In the genomic region with DNA sequence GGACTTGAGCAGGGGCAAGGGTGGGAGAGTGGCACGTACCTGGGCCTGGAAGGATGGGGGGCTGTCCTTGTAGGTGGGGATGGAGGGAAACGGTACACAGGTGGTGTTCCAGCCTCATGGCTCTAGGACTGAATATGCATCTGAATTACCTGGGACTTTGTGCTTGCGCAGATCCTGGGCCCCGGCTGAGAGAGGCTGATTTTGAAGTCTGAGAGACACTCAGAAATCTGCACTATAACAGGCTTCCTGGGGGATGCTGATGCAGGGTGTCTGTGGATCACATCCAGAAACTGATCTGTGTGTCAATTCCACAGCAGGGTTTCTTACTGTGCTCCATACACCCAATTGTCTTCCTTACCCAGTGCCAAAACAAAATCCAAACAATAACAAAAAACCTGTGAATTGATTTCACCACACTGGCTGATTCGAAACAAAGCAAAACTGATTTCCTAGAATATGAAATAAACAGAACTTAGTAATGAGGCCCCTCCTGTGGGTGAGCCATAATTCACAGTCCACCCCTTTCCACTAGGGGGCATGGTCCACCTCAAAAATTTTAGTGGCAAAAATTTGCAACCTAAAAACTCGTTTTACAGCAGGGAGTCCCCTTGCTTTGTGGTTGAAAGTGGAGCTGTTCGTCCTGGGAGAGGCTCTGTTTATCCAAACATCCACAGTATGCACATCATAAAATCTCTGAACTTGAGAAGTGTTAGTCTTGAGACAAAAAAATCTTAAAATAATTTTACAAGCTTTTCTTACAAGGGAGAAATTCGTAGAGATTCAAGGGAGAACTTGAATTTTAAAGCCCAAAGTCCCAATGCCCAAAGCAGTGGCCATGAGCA, we compare ENCODE assay signal across 8 cellular contexts. TPM values are rescaled to one million over a fixed set of nuclear protein-coding genes. Genes with fewer than 3 reads are reported as not detected.
DNase-seq lines count a peak whose midpoint lies in the region; ATAC-seq, FAIRE-seq and TF ChIP-seq lines count a peak whose summit lies in the region.

No MANE protein-coding gene starts in this region.

- WGBS in HepG2 (ENCODE audit: low lambda C conversion rate) = 61% methylated on average over 6 of the region's 8 CpGs

- H3K4me1 Mint-ChIP-seq in activated CD4-positive, alpha-beta T cell treated with anti-CD3 and anti-CD28 coated beads for 36 hours = peaks cover 11% of the 10 kb centered on the region

- TF ChIP-seq EP300 in HepG2 (IDR thresholded peaks at IDR 0.05; ENCODE audit: low read depth in 2 of 2, low read length in 2 of 2) (no peak), HepG2 (CRISPR knock-in tag; IDR thresholded peaks at IDR 0.05; ENCODE audit: borderline replicate concordance) (no peak)

- no peaks in the 10 kb centered on the region for H3K9me2 ChIP-seq in Karpas-422 (replicated peaks; ENCODE audit: insufficient read depth, low read length)

- no peak for TF ChIP-seq POLR2A in HepG2 (IDR thresholded peaks at IDR 0.05; ENCODE audit: insufficient read depth in 1 of 2, low read depth in 2 of 2, low read length in 2 of 2)

- peak; percentile 82 for ATAC-seq in activated CD4-positive, alpha-beta T cell treated with anti-CD3 and anti-CD28 coated beads for 36 hours
- ATAC-seq in HepG2 = peak; percentile 64
- ATAC-seq in GM21723 (IDR thresholded peaks at IDR 0.05; ENCODE audit: unreplicated experiment) = no peak
- ATAC-seq in GM21576 (IDR thresholded peaks at IDR 0.05; ENCODE audit: unreplicated experiment) = no peak

- peak; percentile 69 for FAIRE-seq in HepG2 (lab: Jason Lieb, UNC)

- POLR2A ChIA-PET in activated CD4-positive, alpha-beta T cell treated with anti-CD3 and anti-CD28 coated beads for 36 hours (lab: Charles Lee) = no interaction called here
- POLR2A ChIA-PET in HepG2 (lab: Yijun Ruan, JAX) = interaction anchor here (0.9 to 3.2 kb wide), 4 partner anchors 10 to 32 kb away, joined by 3 to 43 read pairs (median 8); a partner anchor contains a TSS

- no TSS peak for BruUV-seq in HepG2 (replicated peaks; lab: Mats Ljungman, UMichigan)

- no peak overlapping the region for H3K27ac Mint-ChIP-seq in activated CD4-positive, alpha-beta T cell treated with anti-CD3 and anti-CD28 coated beads for 36 hours

- peaks cover 40% of the 10 kb centered on the region for H3K4me1 ChIP-seq in Karpas-422 (ENCODE audit: low read length)
- peaks cover 44% of the 10 kb centered on the region for H3K4me1 ChIP-seq in HepG2 (ENCODE audit: insufficient read depth, low read length)

- no peaks in the 10 kb centered on the region for H3K9me3 Mint-ChIP-seq in activated CD4-positive, alpha-beta T cell treated with anti-CD3 and anti-CD28 coated beads for 36 hours (ENCODE audit: low read depth)

- TF ChIP-seq RAD21 in HepG2 (CRISPR knock-in tag; IDR thresholded peaks at IDR 0.05) = peak; percentile 81

- peak; percentile 88 for TF ChIP-seq CTCF in choroid plexus epithelial cell (conservative IDR thresholded peaks at IDR 0.05; ENCODE audit: low read depth, low read length)
- TF ChIP-seq CTCF in HepG2 (CRISPR knock-in tag; IDR thresholded peaks at IDR 0.05) = peak; percentile 71

- H3K4me3 Mint-ChIP-seq in activated CD4-positive, alpha-beta T cell treated with anti-CD3 and anti-CD28 coated beads for 36 hours = no peak overlapping the region

- H3K36me3 ChIP-seq in Karpas-422 (ENCODE audit: insufficient read depth, low read length) (no peaks in the 10 kb centered on the region), HepG2 (replicated peaks in 1 of 2; ENCODE audit: control insufficient read depth in 1 of 2, insufficient read depth in 2 of 2, low read length in 2 of 2) (peaks cover 0 to 3% of the 10 kb centered on the region in 2 experiments; a peak in 1 of 5 replicates)

- H3K27ac ChIP-seq in Karpas-422 (ENCODE audit: low read length) = no peak overlapping the region
- no peak overlapping the region for H3K27ac ChIP-seq in HepG2 (ENCODE audit: extremely low read length, insufficient read depth, low read length)

- H2AFZ ChIP-seq in Karpas-422 (ENCODE audit: low read length) (peak overlapping the region; percentile 61; the same call in 1 of the 2 replicates), HepG2 (ENCODE audit: low read length) (no peak overlapping the region)

- CTCF ChIA-PET in activated CD4-positive, alpha-beta T cell treated with anti-CD3 and anti-CD28 coated beads for 36 hours (lab: Charles Lee) = interaction anchor here (0.6 to 5.9 kb wide), 22 partner anchors 10 to 567 kb away, joined by 3 to 64 read pairs (median 5); a partner anchor contains a TSS
- CTCF ChIA-PET in HepG2 (lab: Yijun Ruan, JAX; ENCODE audit: low intra/inter-chr PET ratio, low total read pairs) = interaction anchor here (1.2 to 3.1 kb wide), 4 partner anchors 44 to 92 kb away, joined by 3 to 23 read pairs (median 8); no protein-coding TSS in a partner anchor

- intact Hi-C loops in activated CD4-positive, alpha-beta T cell treated with anti-CD3 and anti-CD28 coated beads for 36 hours (cut with DNase I, micrococcal nuclease) = loop anchor here (1.0 to 5.0 kb wide), 5 partner anchors 44 to 360 kb away; no protein-coding TSS in a partner anchor
- intact Hi-C loops in HepG2 (cut with micrococcal nuclease; ENCODE audit: unreplicated experiment) = loop anchor here (1.0 kb wide), 2 partner anchors 44 to 93 kb away; no protein-coding TSS in a partner anchor

- H3K4me2 ChIP-seq in Karpas-422 (ENCODE audit: low read depth, low read length, poor library complexity, severe bottlenecking) = peak overlapping the region; percentile 42
- H3K4me2 ChIP-seq in HepG2 (ENCODE audit: low read depth, low read length) = no peak overlapping the region

- DNase-seq in Daoy (ENCODE audit: low read depth) = peak; percentile 17
- peak; percentile 87 for DNase-seq in Karpas-422
- peak; percentile 73 for DNase-seq in activated CD4-positive, alpha-beta T cell treated with anti-CD3 and anti-CD28 coated beads for 36 hours
- peak; percentile 79 for DNase-seq in choroid plexus epithelial cell (ENCODE audit: low read depth)
- DNase-seq in HepG2 (ENCODE audit: low spot score) = peak; percentile 54
- peak; percentile 24 for DNase-seq in stimulated activated CD8-positive, alpha-beta memory T cell treated with anti-CD3 and anti-CD28 coated beads, Interleukin-12 subunit alpha, Interleukin-12 subunit beta, amount 100 ng/mL, for 4 hours (ENCODE audit: low read depth)

- H3K27me3 Mint-ChIP-seq in activated CD4-positive, alpha-beta T cell treated with anti-CD3 and anti-CD28 coated beads for 36 hours = peaks cover 4% of the 10 kb centered on the region

- H3K36me3 Mint-ChIP-seq in activated CD4-positive, alpha-beta T cell treated with anti-CD3 and anti-CD28 coated beads for 36 hours (ENCODE audit: low read depth) = no peaks in the 10 kb centered on the region

- H3K9ac ChIP-seq in Karpas-422 (ENCODE audit: low read length) (no peak overlapping the region), HepG2 (ENCODE audit: insufficient read depth, low read depth, low read length) (peak overlapping the region; percentile 14; the same call in 1 of the 2 replicates)

- H3K79me2 ChIP-seq in Karpas-422 (ENCODE audit: low read length) (no peaks in the 10 kb centered on the region), HepG2 (ENCODE audit: insufficient read depth, low read length) (no peaks in the 10 kb centered on the region)

- in situ Hi-C loops in HepG2 (cut with HindIII; ENCODE audit: extremely low pct_ligation_motif_present, low pct_unique_long_range_greater_than_20kb) = loop anchor here (5.0 kb wide), 1 partner anchor 45 kb away; no protein-coding TSS in a partner anchor

- no peaks in the 10 kb centered on the region for H3K9me3 ChIP-seq in Karpas-422 (ENCODE audit: low read length)
- peaks cover 6% of the 10 kb centered on the region; the same call in 1 of the 2 replicates for H3K9me3 ChIP-seq in HepG2 (ENCODE audit: low read length)

- no peaks in the 10 kb centered on the region for H4K20me1 ChIP-seq in Karpas-422 (ENCODE audit: insufficient read depth, low read depth, low read length)
- no peaks in the 10 kb centered on the region for H4K20me1 ChIP-seq in HepG2 (ENCODE audit: insufficient read depth, low read length)

- no peaks in the 10 kb centered on the region for H3K27me3 ChIP-seq in Karpas-422 (ENCODE audit: low read length)
- H3K27me3 ChIP-seq in HepG2 (ENCODE audit: control insufficient read depth in 1 of 2, insufficient read depth in 2 of 2, low read length in 2 of 2) = no peaks in the 10 kb centered on the region

- H3K4me3 ChIP-seq in Karpas-422 (ENCODE audit: low read length) (no peak overlapping the region), choroid plexus epithelial cell (ENCODE audit: low read depth, low read length) (no peak overlapping the region), HepG2 (replicated peaks in 1 of 3; ENCODE audit: insufficient read depth in 1 of 3, low read depth in 2 of 3, low read length in 3 of 3) (no peak overlapping the region)

RNA-seq across cellular contexts. Expression of a gene that starts 32.0 kb away (rescaled TPM):
- 10.7 and 14.1 TPM in 2 replicates for total RNA-seq in Daoy (2014; rRNA removed; shearing (Covaris generic))
- 1.0 and 7.3 TPM in 2 replicates for total RNA-seq in Karpas-422 (2014; rRNA removed; shearing (Covaris generic); ENCODE audit: low replicate concordance)
- 10 to 100 TPM in 1 of 2 experiments, 1 to 10 TPM in 1; 7.7 to 11.7 TPM for total RNA-seq in activated CD4-positive, alpha-beta T cell treated with anti-CD3 and anti-CD28 coated beads for 36 hours
- 30.8 and 32.2 TPM in 2 replicates for total RNA-seq in HepG2 (2016; rRNA removed; fragmentation: Illumina TruSeq; extraction: Trizol)
- 30.5 and 35.2 TPM in 2 replicates for total RNA-seq in HepG2 (2016; cell fraction: cytosol; rRNA removed; fragmentation: Illumina TruSeq; extraction: Trizol; ENCODE audit: low read depth)
- total RNA-seq in HepG2 (2016; cell fraction: insoluble cytoplasmic fraction; rRNA removed; fragmentation: Illumina TruSeq; extraction: Trizol) = 31.2 and 31.8 TPM in 2 replicates
- 30.6 and 31.8 TPM in 2 replicates for total RNA-seq in HepG2 (2016; cell fraction: membrane; rRNA removed; fragmentation: Illumina TruSeq; extraction: Trizol)
- total RNA-seq in HepG2 (2016; cell fraction: nucleus; rRNA removed; fragmentation: Illumina TruSeq; extraction: Trizol) = 49.0 and 52.5 TPM in 2 replicates
- polyA plus RNA-seq in HepG2 (2011; rRNA removed) = 48.6 and 53.3 TPM in 2 replicates
- 22.6 and 33.2 TPM in 2 replicates for polyA plus RNA-seq in HepG2 (2011; cell fraction: cytosol; rRNA removed)
- polyA plus RNA-seq in HepG2 (2011; cell fraction: nucleus; rRNA removed) = 69.6 and 81.2 TPM in 2 replicates
- 47.9 and 50.2 TPM in 2 replicates for polyA plus RNA-seq in HepG2 (2012)
- polyA plus RNA-seq in HepG2 (2016; cell fraction: cytosol; fragmentation: Illumina TruSeq; extraction: Trizol; ENCODE audit: low read depth) = 2.8 and 3.5 TPM in 2 replicates
- polyA plus RNA-seq in HepG2 (2016; cell fraction: insoluble cytoplasmic fraction; fragmentation: Illumina TruSeq; extraction: Trizol; ENCODE audit: low read depth) = 26.3 and 29.3 TPM in 2 replicates
- 8.7 and 10.2 TPM in 2 replicates for polyA plus RNA-seq in HepG2 (2016; cell fraction: membrane; fragmentation: Illumina TruSeq; extraction: Trizol; ENCODE audit: low read depth)
- 65.7 and 69.7 TPM in 2 replicates for polyA plus RNA-seq in HepG2 (2016; cell fraction: nucleus; fragmentation: Illumina TruSeq; extraction: Trizol; ENCODE audit: insufficient read depth, low read depth)
- 15.3 and 18.9 TPM in 2 replicates for polyA minus RNA-seq in HepG2 (2011; rRNA and poly(A)+ RNA removed; ENCODE audit: low replicate concordance)
- polyA minus RNA-seq in HepG2 (2011; cell fraction: cytosol; rRNA and poly(A)+ RNA removed) = 28.0 and 35.3 TPM in 2 replicates
- 157 and 207 TPM in 2 replicates for polyA minus RNA-seq in HepG2 (2011; cell fraction: nucleus; rRNA and poly(A)+ RNA removed)

Comparison
In these comparisons a context has a peak if more than half of its experiments do, and no peak if none do; other contexts are left out.
1. DNase-seq: peak in every context shown above with its lines; median percentile 87 in Karpas-422; 79 in choroid plexus epithelial cell; 73 in activated CD4-positive, alpha-beta T cell treated with anti-CD3 and anti-CD28 coated beads for 36 hours; 54 in HepG2; 24 in stimulated activated CD8-positive, alpha-beta memory T cell treated with anti-CD3 and anti-CD28 coated beads, Interleukin-12 subunit alpha, Interleukin-12 subunit beta, amount 100 ng/mL, for 4 hours; 17 in Daoy.
2. ATAC-seq: peak in activated CD4-positive, alpha-beta T cell treated with anti-CD3 and anti-CD28 coated beads for 36 hours (single experiment) and HepG2 (single experiment); none in GM21723 (single experiment) and GM21576 (single experiment).